8 cellular contexts compared by ENCODE assay signal in the genomic region with DNA sequence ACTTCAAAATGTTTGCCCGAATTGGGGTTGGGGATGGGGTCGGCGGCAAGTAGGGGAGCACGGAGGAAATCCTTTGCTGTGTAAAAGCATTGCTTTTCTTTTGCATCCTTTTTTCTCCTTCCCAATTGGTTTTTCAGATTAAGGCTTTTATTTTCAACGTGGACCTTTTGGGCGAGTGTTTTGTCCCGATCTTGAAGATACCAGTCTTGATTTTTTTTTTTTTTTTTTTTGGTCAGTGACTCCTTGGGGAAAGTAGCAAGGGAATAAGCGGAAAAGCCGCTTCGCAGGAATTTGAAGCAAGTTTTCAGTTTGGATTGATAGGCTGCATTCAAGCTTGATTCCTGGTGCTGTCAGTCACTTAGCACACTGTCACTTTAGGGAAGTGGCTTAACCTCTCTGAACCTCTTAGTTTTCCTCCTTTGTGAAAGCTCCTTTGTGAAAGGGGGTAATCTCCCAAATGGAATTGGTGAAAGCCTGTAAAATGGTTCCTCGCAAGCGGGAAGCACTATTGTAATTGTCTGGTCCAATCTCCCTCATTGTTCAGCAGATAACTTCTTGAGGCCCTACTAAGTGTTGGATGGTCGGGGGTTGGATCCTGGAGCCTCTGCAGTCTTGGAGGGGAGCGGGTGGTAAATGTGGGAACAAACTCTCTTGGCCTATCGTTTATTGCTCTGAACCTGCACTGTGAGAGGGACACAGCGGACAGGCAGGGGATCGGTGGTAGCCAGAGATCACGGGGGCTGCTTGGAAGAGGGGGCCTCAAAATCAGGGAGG. TPM values are rescaled to one million over a fixed set of nuclear protein-coding genes. Genes with fewer than 3 reads are reported as not detected.
DNase-seq lines count a peak whose midpoint lies in the region; ATAC-seq, FAIRE-seq and TF ChIP-seq lines count a peak whose summit lies in the region.

No MANE protein-coding gene starts in this region.

- peak overlapping the region; percentile 56 for H3K4me3 ChIP-seq in HEK293 (ENCODE audit: low read depth, low read length)
- H3K4me3 ChIP-seq in keratinocyte (ENCODE audit: control insufficient read depth in 2 of 3, extremely low read depth in 1 of 3, insufficient read depth in 2 of 3, low read depth in 1 of 3, low read length in 3 of 3), result peak overlapping the region; percentile 64 to 98 (median 98)

- peak overlapping the region; percentile 91 for H3K4me3 Mint-ChIP-seq in activated T-helper 2 cell treated with anti-CD3 and anti-CD28 coated beads, Interferon-gamma antibody, Interleukin-2, Interleukin-4, amounts not matched to agents 10 μg/mL and 5 μg/mL and 100 μg/mL, durations not matched to agents 14 hours and 24 hours and 36 hours (ENCODE audit: low read depth)

- in situ Hi-C loops in ACHN (cut with HindIII; ENCODE audit: low pct_ligation_motif_present, low pct_unique_long_range_greater_than_20kb, low sequenced_read_pairs), result no loop called here

- no peak for FAIRE-seq in keratinocyte (lab: Jason Lieb, UNC)

- H3K4me1 ChIP-seq in HEK293 (ENCODE audit: control insufficient read depth, insufficient read depth, low read length) (peaks cover 5% of the 10 kb centered on the region), keratinocyte (ENCODE audit: control insufficient read depth, extremely low read depth, insufficient read depth, low read length) (peaks cover 21% of the 10 kb centered on the region)

- peaks cover 2% of the 10 kb centered on the region for H3K9me1 ChIP-seq in keratinocyte (ENCODE audit: control insufficient read depth, extremely low read depth, insufficient read depth, low read length)

- no peak for TF ChIP-seq CTCF in HEK293 (tag by site-specific recombination; IDR thresholded peaks at IDR 0.05)
- no peak for TF ChIP-seq CTCF in keratinocyte (optimal IDR thresholded peaks at IDR 0.05 in 1 of 3, IDR thresholded peaks at IDR 0.05 in 1 of 3, conservative IDR thresholded peaks at IDR 0.05 in 1 of 3; ENCODE audit: extremely low read depth in 1 of 3, insufficient read depth in 2 of 3, low read length in 3 of 3)

- no peaks in the 10 kb centered on the region for H3K9me3 Mint-ChIP-seq in activated T-helper 2 cell treated with anti-CD3 and anti-CD28 coated beads, Interferon-gamma antibody, Interleukin-2, Interleukin-4, amounts not matched to agents 10 μg/mL and 5 μg/mL and 100 μg/mL, durations not matched to agents 14 hours and 24 hours and 36 hours

- POLR2A ChIA-PET in HEK293 (lab: Yijun Ruan, JAX), result interaction anchor here (0.6 to 1.7 kb wide), 3 partner anchors 12 to 14 kb away, joined by 4 to 5 read pairs (median 4); no protein-coding TSS in a partner anchor

- ATAC-seq in GM21360 (IDR thresholded peaks at IDR 0.05; ENCODE audit: unreplicated experiment) (no peak), HG02623 (IDR thresholded peaks at IDR 0.05; ENCODE audit: unreplicated experiment) (no peak)

- peaks cover 30% of the 10 kb centered on the region for H3K4me1 Mint-ChIP-seq in activated T-helper 2 cell treated with anti-CD3 and anti-CD28 coated beads, Interferon-gamma antibody, Interleukin-2, Interleukin-4, amounts not matched to agents 10 μg/mL and 5 μg/mL and 100 μg/mL, durations not matched to agents 14 hours and 24 hours and 36 hours (ENCODE audit: low read depth)

- H3K9me3 ChIP-seq in HEK293 (ENCODE audit: control insufficient read depth, insufficient read depth, low read depth, low read length), result no peaks in the 10 kb centered on the region
- H3K9me3 ChIP-seq in keratinocyte (ENCODE audit: control insufficient read depth, low read depth, low read length), result no peaks in the 10 kb centered on the region

- H3K27me3 ChIP-seq in keratinocyte (ENCODE audit: control insufficient read depth, extremely low read depth, insufficient read depth, low read length), result no peaks in the 10 kb centered on the region

- H4K20me1 ChIP-seq in keratinocyte (ENCODE audit: control insufficient read depth, extremely low read depth, insufficient read depth, low read length), result peaks cover 17% of the 10 kb centered on the region

- H3K27ac Mint-ChIP-seq in activated T-helper 2 cell treated with anti-CD3 and anti-CD28 coated beads, Interferon-gamma antibody, Interleukin-2, Interleukin-4, amounts not matched to agents 10 μg/mL and 5 μg/mL and 100 μg/mL, durations not matched to agents 14 hours and 24 hours and 36 hours, result peak overlapping the region; percentile 85

- H3K27me3 Mint-ChIP-seq in activated T-helper 2 cell treated with anti-CD3 and anti-CD28 coated beads, Interferon-gamma antibody, Interleukin-2, Interleukin-4, amounts not matched to agents 10 μg/mL and 5 μg/mL and 100 μg/mL, durations not matched to agents 14 hours and 24 hours and 36 hours (ENCODE audit: low read depth), result no peaks in the 10 kb centered on the region

- H3K4me2 ChIP-seq in keratinocyte (ENCODE audit: control insufficient read depth, extremely low read depth, insufficient read depth, low read depth, low read length), result peak overlapping the region; percentile 98

- dilution Hi-C loops in keratinocyte (cut with MboI; ENCODE audit: extremely low pct_ligation_motif_present, low sequenced_read_pairs), result no loop called here

- H2AFZ ChIP-seq in keratinocyte (ENCODE audit: control insufficient read depth, low read length), result peak overlapping the region; percentile 37

- H3K36me3 Mint-ChIP-seq in activated T-helper 2 cell treated with anti-CD3 and anti-CD28 coated beads, Interferon-gamma antibody, Interleukin-2, Interleukin-4, amounts not matched to agents 10 μg/mL and 5 μg/mL and 100 μg/mL, durations not matched to agents 14 hours and 24 hours and 36 hours (ENCODE audit: low read depth), result peaks cover 12% of the 10 kb centered on the region

- H3K36me3 ChIP-seq in HEK293 (ENCODE audit: control insufficient read depth in 2 of 2, insufficient read depth in 1 of 2, low read length in 2 of 2) (peaks cover 0 to 2% of the 10 kb centered on the region in 2 experiments; a peak in 2 of 3 replicates), keratinocyte (ENCODE audit: control insufficient read depth in 2 of 2, extremely low read depth in 1 of 2, insufficient read depth in 2 of 2, low read length in 2 of 2) (peaks cover 0 to 6% of the 10 kb centered on the region in 2 experiments)

- peak overlapping the region; percentile 83 for H3K27ac ChIP-seq in HEK293 (ENCODE audit: extremely low read depth, low read depth, low read length)
- H3K27ac ChIP-seq in keratinocyte (ENCODE audit: control insufficient read depth, insufficient read depth, low read length), result peak overlapping the region; percentile 78
- peak overlapping the region; percentile 71 for H3K27ac ChIP-seq in temporal lobe (ENCODE audit: low read depth, low read length)

- CTCF ChIA-PET in HEK293 (lab: Yijun Ruan, JAX), result interaction anchor here (0.7 to 1.5 kb wide), 2 partner anchors 20 to 25 kb away, joined by 6 to 9 read pairs; no protein-coding TSS in a partner anchor

- H3K9ac ChIP-seq in keratinocyte (ENCODE audit: control insufficient read depth, extremely low read depth, insufficient read depth, low read length), result peak overlapping the region; percentile 90

- peaks cover 56% of the 10 kb centered on the region for H3K79me2 ChIP-seq in keratinocyte (ENCODE audit: control insufficient read depth, insufficient read depth, low read length)

- intact Hi-C loops in activated T-helper 2 cell treated with anti-CD3 and anti-CD28 coated beads, Interferon-gamma antibody, Interleukin-2, Interleukin-4, amounts not matched to agents 10 μg/mL and 5 μg/mL and 100 μg/mL, durations not matched to agents 14 hours and 24 hours and 36 hours (cut with micrococcal nuclease), result loop anchor here (1.0 to 5.0 kb wide), 3 partner anchors 34 to 1145 kb away; a partner anchor contains a TSS

- DNase-seq in ACHN (peak; percentile 24), keratinocyte (ENCODE audit: low read depth, low spot score) (no peak), DMS 273 treated with DMSO at 0.1 percent for 48 hours (lab: John Stamatoyannopoulos, UW) (no peak)
- no peak for DNase-seq in activated T-helper 2 cell treated with anti-CD3 and anti-CD28 coated beads, Interferon-gamma antibody, Interleukin-2, Interleukin-4, amounts not matched to agents 10 μg/mL and 5 μg/mL and 100 μg/mL, durations not matched to agents 14 hours and 24 hours and 36 hours (ENCODE audit: low spot score)

RNA-seq across cellular contexts. Expression of a gene that starts 1.1 kb away (rescaled TPM):
- total RNA-seq in activated T-helper 2 cell treated with anti-CD3 and anti-CD28 coated beads, Interferon-gamma antibody, Interleukin-2, Interleukin-4, amounts not matched to agents 10 μg/mL and 5 μg/mL and 100 μg/mL, durations not matched to agents 14 hours and 24 hours and 36 hours, result 149 and 158 TPM in 2 replicates
- polyA plus RNA-seq in keratinocyte, result 30.8 to 61.8 TPM (median 33.1 TPM) in 3 replicates
- 102 TPM for polyA plus RNA-seq in keratinocyte (2011; ENCODE audit: low read depth)
- 45.2 and 63.6 TPM in 2 replicates for polyA plus RNA-seq in keratinocyte (2011; cell fraction: cytosol; rRNA removed)
- 109 and 126 TPM in 2 replicates for polyA plus RNA-seq in keratinocyte (2011; cell fraction: nucleus; rRNA removed)
- 78.8 and 113 TPM in 2 replicates for polyA plus RNA-seq in keratinocyte (2012; ENCODE audit: low replicate concordance)
- 84.1 to 227 TPM (median 111 TPM) in 3 replicates for polyA minus RNA-seq in keratinocyte
- 83.1 TPM for polyA minus RNA-seq in keratinocyte (2011; cell fraction: cytosol; rRNA and poly(A)+ RNA removed)
- 125 and 144 TPM in 2 replicates for polyA minus RNA-seq in keratinocyte (2011; cell fraction: nucleus; rRNA and poly(A)+ RNA removed)
- total RNA-seq in temporal lobe, result 88.8 TPM

RNA-seq across cellular contexts. Expression of a gene that starts 33.3 kb away (rescaled TPM):
- total RNA-seq in activated T-helper 2 cell treated with anti-CD3 and anti-CD28 coated beads, Interferon-gamma antibody, Interleukin-2, Interleukin-4, amounts not matched to agents 10 μg/mL and 5 μg/mL and 100 μg/mL, durations not matched to agents 14 hours and 24 hours and 36 hours, result 18.8 and 19.0 TPM in 2 replicates
- 6.1 to 10.3 TPM (median 8.4 TPM) in 3 replicates for polyA plus RNA-seq in keratinocyte
- polyA plus RNA-seq in keratinocyte (2011; ENCODE audit: low read depth), result 6.9 TPM
- 6.8 and 7.6 TPM in 2 replicates for polyA plus RNA-seq in keratinocyte (2011; cell fraction: cytosol; rRNA removed)
- 7.0 and 8.8 TPM in 2 replicates for polyA plus RNA-seq in keratinocyte (2011; cell fraction: nucleus; rRNA removed)
- polyA plus RNA-seq in keratinocyte (2012; ENCODE audit: low replicate concordance), result 12.4 and 14.4 TPM in 2 replicates
- 2.3 to 5.0 TPM (median 3.9 TPM) in 3 replicates for polyA minus RNA-seq in keratinocyte
- polyA minus RNA-seq in keratinocyte (2011; cell fraction: cytosol; rRNA and poly(A)+ RNA removed), result 8.8 TPM
- 6.5 and 7.4 TPM in 2 replicates for polyA minus RNA-seq in keratinocyte (2011; cell fraction: nucleus; rRNA and poly(A)+ RNA removed)
- 23.8 TPM for total RNA-seq in temporal lobe

RNA-seq across cellular contexts. Expression of a gene that starts 33.5 kb away (rescaled TPM):
- total RNA-seq in activated T-helper 2 cell treated with anti-CD3 and anti-CD28 coated beads, Interferon-gamma antibody, Interleukin-2, Interleukin-4, amounts not matched to agents 10 μg/mL and 5 μg/mL and 100 μg/mL, durations not matched to agents 14 hours and 24 hours and 36 hours, result 25.0 and 25.9 TPM in 2 replicates
- polyA plus RNA-seq in keratinocyte, result 26.9 to 59.6 TPM (median 40.2 TPM) in 3 replicates
- polyA plus RNA-seq in keratinocyte (2011; ENCODE audit: low read depth), result 17.7 TPM
- polyA plus RNA-seq in keratinocyte (2011; cell fraction: cytosol; rRNA removed), result 28.1 and 62.8 TPM in 2 replicates
- 55.2 and 72.1 TPM in 2 replicates for polyA plus RNA-seq in keratinocyte (2011; cell fraction: nucleus; rRNA removed)
- polyA plus RNA-seq in keratinocyte (2012; ENCODE audit: low replicate concordance), result 46.5 and 50.7 TPM in 2 replicates
- polyA minus RNA-seq in keratinocyte, result 38.8 to 74.3 TPM (median 68.0 TPM) in 3 replicates
- polyA minus RNA-seq in keratinocyte (2011; cell fraction: cytosol; rRNA and poly(A)+ RNA removed), result 124 TPM
- 27.0 and 32.7 TPM in 2 replicates for polyA minus RNA-seq in keratinocyte (2011; cell fraction: nucleus; rRNA and poly(A)+ RNA removed)
- total RNA-seq in temporal lobe, result 17.9 TPM
